15 cellular contexts compared by ENCODE assay signal in genomic region chr5:55900068-55900467, GRCh38. TPM values are rescaled to one million over a fixed set of nuclear protein-coding genes. Genes with fewer than 3 reads are reported as not detected.
"Had no signal": no experiment of that assay in that cellular context is flagged by ENCODE, and none has a peak within 500 bp of the region (broad histone marks: within the 10 kb centered on the region; RNA-seq: fewer than 3 reads in every experiment).

No MANE protein-coding gene starts in this region.

- H3K9me3 Mint-ChIP-seq: activated CD4-positive, alpha-beta memory T cell treated with anti-CD3 and anti-CD28 coated beads for 36 hours; T-helper 1 cell treated with Interleukin-12 subunit alpha and Interleukin-12 subunit beta and Interleukin-4 antibody, amounts not matched to agents 30 μg/mL and 1 μg/mL, for 36 hours had no signal

- H3K36me3 ChIP-seq: gastrocnemius medialis, heart right ventricle, neutrophil, suprapubic skin, upper lobe of left lung had no signal

- H3K9me3 ChIP-seq: gastrocnemius medialis, heart right ventricle, mucosa of descending colon, neutrophil, suprapubic skin, upper lobe of left lung had no signal

- H3K27ac Mint-ChIP-seq: activated CD4-positive, alpha-beta memory T cell treated with anti-CD3 and anti-CD28 coated beads for 36 hours; stimulated activated naive B cell treated with anti-CD40 and anti-IgM and Interleukin-4, amounts not matched to agents 10 μg/mL and 1 μg/mL and 100 μg/mL, for 72 hours; T-helper 1 cell treated with Interleukin-12 subunit alpha and Interleukin-12 subunit beta and Interleukin-4 antibody, amounts not matched to agents 30 μg/mL and 1 μg/mL, for 36 hours had no signal

- H3K27ac ChIP-seq: gastrocnemius medialis, heart right ventricle, neutrophil, skin epidermis, suprapubic skin, upper lobe of left lung had no signal

- H3K4me3 ChIP-seq: gastrocnemius medialis, heart right ventricle, mucosa of descending colon, skin epidermis, suprapubic skin, upper lobe of left lung had no signal

- ATAC-seq: gastrocnemius medialis; left lobe of liver; mucosa of descending colon; naive thymus-derived CD8-positive, alpha-beta T cell had no signal

- H3K36me3 Mint-ChIP-seq: activated CD4-positive, alpha-beta memory T cell treated with anti-CD3 and anti-CD28 coated beads for 36 hours; stimulated activated naive B cell treated with anti-CD40 and anti-IgM and Interleukin-4, amounts not matched to agents 10 μg/mL and 1 μg/mL and 100 μg/mL, for 72 hours had no signal

- H3K27me3 ChIP-seq: gastrocnemius medialis, heart right ventricle, suprapubic skin, upper lobe of left lung had no signal

- DNase-seq: activated CD4-positive, alpha-beta memory T cell treated with anti-CD3 and anti-CD28 coated beads for 36 hours; activated gamma-delta T cell treated with Interleukin-2 at 50 U/mL for 16 hours; activated T-cell treated with anti-CD3 and anti-CD28 coated beads, Interleukin-2, amount 50 U/mL, for 48 hours; gastrocnemius medialis; heart right ventricle; mucosa of descending colon; naive thymus-derived CD8-positive, alpha-beta T cell; posterior cingulate gyrus; stimulated activated naive B cell treated with anti-CD40 and anti-IgM and Interleukin-4, amounts not matched to agents 10 μg/mL and 1 μg/mL and 100 μg/mL, for 72 hours; upper lobe of left lung had no signal

- H3K4me3 Mint-ChIP-seq: activated CD4-positive, alpha-beta memory T cell treated with anti-CD3 and anti-CD28 coated beads for 36 hours; naive thymus-derived CD8-positive, alpha-beta T cell; stimulated activated naive B cell treated with anti-CD40 and anti-IgM and Interleukin-4, amounts not matched to agents 10 μg/mL and 1 μg/mL and 100 μg/mL, for 72 hours; T-helper 1 cell treated with Interleukin-12 subunit alpha and Interleukin-12 subunit beta and Interleukin-4 antibody, amounts not matched to agents 30 μg/mL and 1 μg/mL, for 36 hours had no signal

RNA-seq across cellular contexts. Expression of gene IL31RA, which starts 48.9 kb away (rescaled TPM):
- total RNA-seq: left lobe of liver; naive thymus-derived CD8-positive, alpha-beta T cell had no signal
- polyA plus RNA-seq: naive thymus-derived CD8-positive, alpha-beta T cell had no signal
